Comparison of ENCODE assay signal across 20 cellular contexts in the genomic region with DNA sequence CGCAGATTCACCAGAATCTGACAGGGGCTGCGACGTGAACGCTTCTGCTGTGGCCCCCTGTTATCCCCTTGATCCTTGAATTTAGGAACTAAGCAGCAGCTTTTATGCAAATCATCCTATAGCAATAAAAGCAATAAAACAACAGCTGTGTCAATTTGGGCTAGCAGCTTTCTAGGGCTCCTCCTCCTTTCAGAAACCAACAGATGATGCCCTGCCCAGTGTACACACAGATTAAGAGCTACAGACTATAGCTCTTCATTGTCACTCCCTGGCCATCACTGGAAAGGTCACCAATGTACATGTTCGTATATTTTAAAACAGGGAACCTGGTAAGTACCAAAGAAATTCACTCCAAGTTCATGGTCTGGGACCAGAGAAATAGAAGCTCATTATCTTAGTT.
DNase-seq lines count a peak whose midpoint lies in the region; ATAC-seq and TF ChIP-seq lines count a peak whose summit lies in the region.
"Had no signal": no experiment of that assay in that cellular context is flagged by ENCODE, and none has a peak within 500 bp of the region (broad histone marks: within the 10 kb centered on the region; RNA-seq: fewer than 3 reads in every experiment).

No MANE protein-coding gene starts in this region.

- no peak overlapping the region for H3K4me3 Mint-ChIP-seq in CD8-positive, alpha-beta memory T cell
- no peak overlapping the region for H3K4me3 Mint-ChIP-seq in activated T-cell treated with anti-CD3 and anti-CD28 coated beads, Interleukin-2, amount 50 U/mL, for 72 hours
- H3K4me3 Mint-ChIP-seq: activated CD4-positive, alpha-beta T cell treated with anti-CD3 and anti-CD28 coated beads, Interleukin-2, amount 10 ng/mL, durations not matched to agents 24 days and 14 days; activated naive CD8-positive, alpha-beta T cell treated with anti-CD3 and anti-CD28 coated beads for 36 hours; activated T-helper 17 cell treated with anti-CD3 and anti-CD28 coated beads, Interleukin-2, amount 50 U/mL, for 72 hours; CD4-positive, alpha-beta T cell; effector memory CD8-positive, alpha-beta T cell; stimulated activated memory B cell treated with anti-CD40 and anti-IgM and Interleukin-4, amounts not matched to agents 10 μg/mL and 1 μg/mL and 100 μg/mL, for 72 hours had no signal

- ATAC-seq in PC-3: no peak
- ATAC-seq in activated T-cell treated with anti-CD3 and anti-CD28 coated beads, Interleukin-2, amount 50 U/mL, for 72 hours (replicated peaks in 1 of 2): no peak
- ATAC-seq: activated T-helper 17 cell treated with anti-CD3 and anti-CD28 coated beads, Interleukin-2, amount 50 U/mL, for 72 hours; effector memory CD8-positive, alpha-beta T cell; left lobe of liver; stimulated activated memory B cell treated with anti-CD40 and anti-IgM and Interleukin-4, amounts not matched to agents 10 μg/mL and 1 μg/mL and 100 μg/mL, for 72 hours had no signal

- no peaks in the 10 kb centered on the region for H3K79me2 ChIP-seq in PC-3 (ENCODE audit: low read length)

- DNase-seq in COR-L47 (lab: John Stamatoyannopoulos, UW) (peak; percentile 9), LHCN-M2 (ENCODE audit: low read depth) (peak; percentile 28), NCI-H524 (lab: John Stamatoyannopoulos, UW) (peak; percentile 30 to 75), SJCRH30 (peak; percentile 7 to 38), PC-3 (no peak)
- DNase-seq in CD8-positive, alpha-beta memory T cell: no peak
- DNase-seq in activated T-cell treated with anti-CD3 and anti-CD28 coated beads, Interleukin-2, amount 50 U/mL, for 72 hours: no peak
- DNase-seq: activated CD4-positive, alpha-beta T cell treated with anti-CD3 and anti-CD28 coated beads, Interleukin-2, amount 10 ng/mL, durations not matched to agents 24 days and 14 days; activated naive CD8-positive, alpha-beta T cell treated with anti-CD3 and anti-CD28 coated beads for 36 hours; CD4-positive, alpha-beta T cell; effector memory CD8-positive, alpha-beta T cell; EL; GOT3; NCI-H2227 treated with DMSO at 0.1 percent for 48 hours; OCI-M1; stimulated activated CD4-positive, alpha-beta T cell treated with anti-CD3 and anti-CD28 coated beads, Interleukin-1b, Interleukin-23, amount 100 ng/mL, for 48 hours had no signal

- no peak overlapping the region for H2AFZ ChIP-seq in PC-3 (ENCODE audit: low read length)

- no peaks in the 10 kb centered on the region for H3K4me1 Mint-ChIP-seq in CD8-positive, alpha-beta memory T cell
- H3K4me1 Mint-ChIP-seq in activated T-cell treated with anti-CD3 and anti-CD28 coated beads, Interleukin-2, amount 50 U/mL, for 72 hours (ENCODE audit: low read depth): no peaks in the 10 kb centered on the region
- H3K4me1 Mint-ChIP-seq: activated naive CD8-positive, alpha-beta T cell treated with anti-CD3 and anti-CD28 coated beads for 36 hours; stimulated activated memory B cell treated with anti-CD40 and anti-IgM and Interleukin-4, amounts not matched to agents 10 μg/mL and 1 μg/mL and 100 μg/mL, for 72 hours had no signal

- no peak overlapping the region for H3K4me3 ChIP-seq in SJCRH30
- no peak overlapping the region for H3K4me3 ChIP-seq in CD8-positive, alpha-beta memory T cell (ENCODE audit: low read length)
- no peak overlapping the region for H3K4me3 ChIP-seq in PC-3 (ENCODE audit: low read length)
- H3K4me3 ChIP-seq: thoracic aorta had no signal

- no peak overlapping the region for H3K4me2 ChIP-seq in PC-3 (ENCODE audit: low read length)

- POLR2A ChIA-PET in CD8-positive, alpha-beta memory T cell (lab: Charles Lee): no interaction called here
- POLR2A ChIA-PET in PC-3 (lab: Charles Lee; ENCODE audit: unreplicated experiment): no interaction called here

- H3K36me3 Mint-ChIP-seq in CD8-positive, alpha-beta memory T cell: peaks cover 0 to 7% (median 2%) of the 10 kb centered on the region in 3 donors
- H3K36me3 Mint-ChIP-seq in activated T-cell treated with anti-CD3 and anti-CD28 coated beads, Interleukin-2, amount 50 U/mL, for 72 hours (ENCODE audit: insufficient read depth in 2 of 2): no peaks in the 10 kb centered on the region
- H3K36me3 Mint-ChIP-seq: activated naive CD8-positive, alpha-beta T cell treated with anti-CD3 and anti-CD28 coated beads for 36 hours had no signal

- H3K36me3 ChIP-seq in SJCRH30 (no peaks in the 10 kb centered on the region), PC-3 (ENCODE audit: low read depth, low read length) (no peaks in the 10 kb centered on the region)
- no peaks in the 10 kb centered on the region for H3K36me3 ChIP-seq in CD8-positive, alpha-beta memory T cell (ENCODE audit: insufficient read depth, low read length)
- H3K36me3 ChIP-seq: thoracic aorta had no signal

- H4K20me1 ChIP-seq in PC-3 (ENCODE audit: low read length): no peaks in the 10 kb centered on the region

- H3F3A ChIP-seq in PC-3 (ENCODE audit: low read length, unreplicated experiment): no peaks in the 10 kb centered on the region

- no peak overlapping the region for H3K27ac Mint-ChIP-seq in CD8-positive, alpha-beta memory T cell
- no peak overlapping the region for H3K27ac Mint-ChIP-seq in activated T-cell treated with anti-CD3 and anti-CD28 coated beads, Interleukin-2, amount 50 U/mL, for 72 hours
- H3K27ac Mint-ChIP-seq: activated CD4-positive, alpha-beta T cell treated with anti-CD3 and anti-CD28 coated beads, Interleukin-2, amount 10 ng/mL, durations not matched to agents 24 days and 14 days; activated naive CD8-positive, alpha-beta T cell treated with anti-CD3 and anti-CD28 coated beads for 36 hours; activated T-helper 17 cell treated with anti-CD3 and anti-CD28 coated beads, Interleukin-2, amount 50 U/mL, for 72 hours; CD4-positive, alpha-beta T cell; effector memory CD8-positive, alpha-beta T cell; stimulated activated memory B cell treated with anti-CD40 and anti-IgM and Interleukin-4, amounts not matched to agents 10 μg/mL and 1 μg/mL and 100 μg/mL, for 72 hours had no signal

- intact Hi-C loops in PC-3 (cut with micrococcal nuclease): no loop called here

- H3K4me1 ChIP-seq in SJCRH30 (0 out of 2 replicates have a peak, but pooled peaks cover 3% of the 10 kb centered on the region), PC-3 (ENCODE audit: insufficient read depth, low read length) (peaks cover 18% of the 10 kb centered on the region)
- H3K4me1 ChIP-seq in CD8-positive, alpha-beta memory T cell (ENCODE audit: insufficient read depth, low read length): no peaks in the 10 kb centered on the region

- no peaks in the 10 kb centered on the region for H3K27me3 Mint-ChIP-seq in CD8-positive, alpha-beta memory T cell
- H3K27me3 Mint-ChIP-seq in activated T-cell treated with anti-CD3 and anti-CD28 coated beads, Interleukin-2, amount 50 U/mL, for 72 hours (ENCODE audit: low read depth): no peaks in the 10 kb centered on the region
- H3K27me3 Mint-ChIP-seq: activated CD4-positive, alpha-beta T cell treated with anti-CD3 and anti-CD28 coated beads, Interleukin-2, amount 10 ng/mL, durations not matched to agents 24 days and 14 days; activated naive CD8-positive, alpha-beta T cell treated with anti-CD3 and anti-CD28 coated beads for 36 hours; activated T-helper 17 cell treated with anti-CD3 and anti-CD28 coated beads, Interleukin-2, amount 50 U/mL, for 72 hours; CD4-positive, alpha-beta T cell; effector memory CD8-positive, alpha-beta T cell; stimulated activated memory B cell treated with anti-CD40 and anti-IgM and Interleukin-4, amounts not matched to agents 10 μg/mL and 1 μg/mL and 100 μg/mL, for 72 hours had no signal

- no peak overlapping the region for H3K9ac ChIP-seq in PC-3 (ENCODE audit: low read length)

- no peak for TF ChIP-seq CTCF in PC-3 (conservative IDR thresholded peaks at IDR 0.05; ENCODE audit: low read depth, low read length)

- BruUV-seq in PC-3 (replicated peaks; lab: Mats Ljungman, UMichigan): no TSS peak

- CTCF ChIA-PET in CD8-positive, alpha-beta memory T cell (lab: Charles Lee): interaction anchor here (1.1 kb wide), 1 partner anchor 14 kb away, joined by 3 read pairs; no protein-coding TSS in a partner anchor
- CTCF ChIA-PET in PC-3 (lab: Charles Lee): no interaction called here

- H3K9me3 Mint-ChIP-seq in CD8-positive, alpha-beta memory T cell: peaks cover 0 to 1% (median 0%) of the 10 kb centered on the region in 5 donors
- no peaks in the 10 kb centered on the region for H3K9me3 Mint-ChIP-seq in activated T-cell treated with anti-CD3 and anti-CD28 coated beads, Interleukin-2, amount 50 U/mL, for 72 hours
- H3K9me3 Mint-ChIP-seq: activated CD4-positive, alpha-beta T cell treated with anti-CD3 and anti-CD28 coated beads, Interleukin-2, amount 10 ng/mL, durations not matched to agents 24 days and 14 days; activated naive CD8-positive, alpha-beta T cell treated with anti-CD3 and anti-CD28 coated beads for 36 hours; activated T-helper 17 cell treated with anti-CD3 and anti-CD28 coated beads, Interleukin-2, amount 50 U/mL, for 72 hours; CD4-positive, alpha-beta T cell; effector memory CD8-positive, alpha-beta T cell; stimulated activated memory B cell treated with anti-CD40 and anti-IgM and Interleukin-4, amounts not matched to agents 10 μg/mL and 1 μg/mL and 100 μg/mL, for 72 hours had no signal

- H3K9me2 ChIP-seq in PC-3 (replicated peaks; ENCODE audit: low read length): no peaks in the 10 kb centered on the region

- H3K27me3 ChIP-seq in SJCRH30: no peaks in the 10 kb centered on the region
- H3K27me3 ChIP-seq in CD8-positive, alpha-beta memory T cell (ENCODE audit: insufficient read depth, low read length, poor library complexity, severe bottlenecking): no peaks in the 10 kb centered on the region
- H3K27me3 ChIP-seq in PC-3 (ENCODE audit: low read length): no peaks in the 10 kb centered on the region

- no peaks in the 10 kb centered on the region for H3K9me3 ChIP-seq in SJCRH30 (replicated peaks)
- H3K9me3 ChIP-seq in CD8-positive, alpha-beta memory T cell (ENCODE audit: low read length): no peaks in the 10 kb centered on the region
- H3K9me3 ChIP-seq in PC-3 (ENCODE audit: low read length): no peaks in the 10 kb centered on the region
- H3K9me3 ChIP-seq: thoracic aorta had no signal

- H3K27ac ChIP-seq in SJCRH30 (no peak overlapping the region), PC-3 (ENCODE audit: low read length) (no peak overlapping the region)
- H3K27ac ChIP-seq in CD8-positive, alpha-beta memory T cell (ENCODE audit: low read depth, low read length): no peak overlapping the region
- H3K27ac ChIP-seq: thoracic aorta had no signal

Comparison
In these comparisons a context has a peak if more than half of its experiments do, and no peak if none do; other contexts are left out.
1. DNase-seq: peak in COR-L47 (single experiment), LHCN-M2 (single experiment), NCI-H524 (2 of 2) and SJCRH30 (2 of 2); none in CD8-positive, alpha-beta memory T cell (0 of 5), PC-3 (single experiment) and activated T-cell treated with anti-CD3 and anti-CD28 coated beads, Interleukin-2, amount 50 U/mL, for 72 hours (0 of 2).